10 cellular contexts compared by ENCODE assay signal in the genomic region with DNA sequence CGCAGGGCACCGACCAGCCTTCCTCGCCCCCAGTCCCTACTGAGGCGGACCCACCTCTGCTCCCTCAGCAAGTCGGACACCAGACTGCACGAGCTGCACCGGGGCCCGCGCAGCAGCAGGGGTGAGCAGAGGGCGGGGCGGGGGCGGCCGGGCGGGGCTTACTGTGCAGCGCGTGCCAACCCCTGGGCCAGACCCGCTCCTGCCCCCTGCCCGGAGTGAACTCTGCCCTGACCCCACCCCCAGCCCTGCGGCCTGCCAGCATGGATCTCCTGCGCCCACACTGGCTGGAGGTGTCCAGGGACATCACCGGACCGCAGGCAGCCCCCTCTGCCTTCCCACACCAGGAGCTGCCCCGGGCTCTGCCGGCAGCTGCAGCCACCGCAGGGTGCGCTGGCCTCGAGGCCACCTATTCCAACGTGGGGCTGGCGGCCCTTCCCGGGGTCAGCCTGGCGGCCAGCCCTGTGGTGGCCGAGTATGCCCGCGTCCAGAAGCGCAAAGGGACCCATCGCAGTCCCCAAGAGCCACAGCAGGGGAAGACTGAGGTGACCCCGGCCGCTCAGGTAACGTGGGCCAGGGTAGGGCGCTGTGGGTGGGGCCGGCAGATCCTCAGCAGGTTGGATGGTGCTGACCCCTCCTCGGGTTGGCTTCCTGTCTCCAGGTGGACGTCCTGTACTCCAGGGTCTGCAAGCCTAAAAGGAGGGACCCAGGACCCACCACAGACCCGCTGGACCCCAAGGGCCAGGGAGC. TPM values are rescaled to one million over a fixed set of nuclear protein-coding genes. Genes with fewer than 3 reads are reported as not detected.
DNase-seq lines count a peak whose midpoint lies in the region; ATAC-seq, FAIRE-seq and TF ChIP-seq lines count a peak whose summit lies in the region.
"Had no signal": no experiment of that assay in that cellular context is flagged by ENCODE, and none has a peak within 500 bp of the region (broad histone marks: within the 10 kb centered on the region; RNA-seq: fewer than 3 reads in every experiment).

No MANE protein-coding gene starts in this region.

- TF ChIP-seq EP300 in K562 (IDR thresholded peaks at IDR 0.05; ENCODE audit: low read length), result no peak

- H4K20me1 ChIP-seq in K562 (replicated peaks; ENCODE audit: control insufficient read depth, insufficient read depth, low read length), result no peaks in the 10 kb centered on the region; the same call in 1 of the 2 replicates

- H3K4me3 ChIP-seq in Caco-2 (ENCODE audit: low read depth, low read length), result peak overlapping the region; percentile 71
- no peak overlapping the region for H3K4me3 ChIP-seq in K562
- H3K4me3 ChIP-seq in naive thymus-derived CD4-positive, alpha-beta T cell (ENCODE audit: low read length), result peak overlapping the region; percentile 99

- H3K4me1 Mint-ChIP-seq in Caco-2 (ENCODE audit: low read depth, unreplicated experiment), result peaks cover 7% of the 10 kb centered on the region
- H3K4me1 Mint-ChIP-seq in IgD-negative memory B cell, result peaks cover 9% of the 10 kb centered on the region in 3 donors
- peaks cover 13 to 30% (median 25%) of the 10 kb centered on the region in 7 donors for H3K4me1 Mint-ChIP-seq in naive thymus-derived CD4-positive, alpha-beta T cell

- BruUV-seq in Caco-2 (replicated peaks; lab: Mats Ljungman, UMichigan) (no TSS peak), K562 (replicated peaks; lab: Mats Ljungman, UMichigan) (no TSS peak)

- peaks cover 68% of the 10 kb centered on the region for H3K36me3 Mint-ChIP-seq in Caco-2 (ENCODE audit: insufficient read depth, unreplicated experiment)
- H3K36me3 Mint-ChIP-seq in IgD-negative memory B cell, result no peaks in the 10 kb centered on the region
- peaks cover 0 to 19% (median 5%) of the 10 kb centered on the region in 5 donors for H3K36me3 Mint-ChIP-seq in naive thymus-derived CD4-positive, alpha-beta T cell

- no peak for TF ChIP-seq POLR2A in K562 (conservative IDR thresholded peaks at IDR 0.05)

- H3K9me3 Mint-ChIP-seq in Caco-2 (ENCODE audit: unreplicated experiment) (no peaks in the 10 kb centered on the region), IgD-negative memory B cell (no peaks in the 10 kb centered on the region)
- no peaks in the 10 kb centered on the region for H3K9me3 Mint-ChIP-seq in naive thymus-derived CD4-positive, alpha-beta T cell

- ATAC-seq in K562 (no peak), GM21737 (IDR thresholded peaks at IDR 0.05; ENCODE audit: unreplicated experiment) (no peak)
- no peak for ATAC-seq in naive thymus-derived CD4-positive, alpha-beta T cell

- WGBS in K562 (ENCODE audit: insufficient coverage, low coverage, missing lambda C conversion rate), result 90% methylated on average over 10 of the region's 44 CpGs

- H3K36me3 ChIP-seq in Caco-2 (ENCODE audit: control insufficient read depth, insufficient read depth, low read length) (peaks cover 22% of the 10 kb centered on the region), K562 (ENCODE audit: control insufficient read depth, insufficient read depth, low read length) (peaks cover 60% of the 10 kb centered on the region; the same call in 2 of the 3 replicates)
- peaks cover 0 to 48% (median 0%) of the 10 kb centered on the region in 3 experiments for H3K36me3 ChIP-seq in naive thymus-derived CD4-positive, alpha-beta T cell (ENCODE audit: control insufficient read depth in 2 of 3, insufficient read depth in 3 of 3, low read length in 3 of 3)

- CTCF ChIA-PET in Caco-2 (lab: Charles Lee), result interaction anchor here (0.6 to 1.3 kb wide), 4 partner anchors 30 to 200 kb away, joined by 3 to 9 read pairs (median 4); partner anchors contain the start of genes ARFRP1, TPD52L2 and ZGPAT
- CTCF ChIA-PET in K562 (lab: Yijun Ruan, JAX; ENCODE audit: low intra/inter-chr PET ratio), result no interaction called here
- CTCF ChIA-PET in naive thymus-derived CD4-positive, alpha-beta T cell (lab: Charles Lee), result interaction anchor here (0.6 to 1.7 kb wide), 2 partner anchors 31 to 163 kb away, joined by 6 to 7 read pairs; partner anchors contain the start of genes ARFRP1 and ZGPAT

- H3K4me3 Mint-ChIP-seq in Caco-2 (ENCODE audit: unreplicated experiment), result peak overlapping the region; percentile 66
- H3K4me3 Mint-ChIP-seq in IgD-negative memory B cell, result peak overlapping the region in 3 of 4 donors; percentile 62 to 92 (median 86)
- peak overlapping the region; percentile 27 to 92 (median 85) for H3K4me3 Mint-ChIP-seq in naive thymus-derived CD4-positive, alpha-beta T cell

- H3K9ac ChIP-seq in K562 (ENCODE audit: insufficient read depth in 1 of 2, low read depth in 2 of 2, low read length in 2 of 2), result peak overlapping the region in 1 of 2 experiments; percentile 73; a peak in 1 of 4 replicates

- H3K27ac Mint-ChIP-seq in Caco-2 (ENCODE audit: unreplicated experiment), result no peak overlapping the region
- H3K27ac Mint-ChIP-seq in IgD-negative memory B cell, result no peak overlapping the region
- peak overlapping the region in 1 of 9 donors; percentile 54 for H3K27ac Mint-ChIP-seq in naive thymus-derived CD4-positive, alpha-beta T cell

- no peaks in the 10 kb centered on the region for H3K27me3 ChIP-seq in Caco-2 (replicated peaks; ENCODE audit: control insufficient read depth, insufficient read depth, low read length)
- H3K27me3 ChIP-seq in K562 (ENCODE audit: control insufficient read depth in 2 of 2, insufficient read depth in 2 of 2, low read length in 2 of 2), result no peaks in the 10 kb centered on the region
- no peaks in the 10 kb centered on the region for H3K27me3 ChIP-seq in naive thymus-derived CD4-positive, alpha-beta T cell (ENCODE audit: control insufficient read depth in 2 of 2, insufficient read depth in 2 of 2, low read length in 2 of 2)
- H3K27me3 ChIP-seq: thyroid gland had no signal

- in situ Hi-C loops in K562 (cut with MboI), result no loop called here

- H3K27ac ChIP-seq in K562 (ENCODE audit: extremely low read depth, low read depth, low read length), result no peak overlapping the region
- peak overlapping the region; percentile 67 for H3K27ac ChIP-seq in naive thymus-derived CD4-positive, alpha-beta T cell (ENCODE audit: low read depth, low read length)

- no peaks in the 10 kb centered on the region for H3K9me1 ChIP-seq in K562 (ENCODE audit: control insufficient read depth, insufficient read depth, low read length)

- POLR2A ChIA-PET in Caco-2 (lab: Charles Lee) (interaction anchor here (1.6 kb wide), 1 partner anchor 127 kb away, joined by 12 read pairs; the partner anchor contains the start of gene TPD52L2), K562 (lab: Yijun Ruan, JAX) (interaction anchor here (0.6 to 1.0 kb wide), 3 partner anchors 12 to 30 kb away, joined by 3 to 4 read pairs (median 3); partner anchors contain the start of genes ARFRP1 and ZGPAT)
- POLR2A ChIA-PET in naive thymus-derived CD4-positive, alpha-beta T cell (lab: Charles Lee), result interaction anchor here (0.6 to 9.9 kb wide), 17 partner anchors 9 to 242 kb away, joined by 3 to 137 read pairs (median 6); partner anchors contain the start of genes ARFRP1, PRPF6, RTEL1 and TNFRSF6B

- no peak overlapping the region for H2AFZ ChIP-seq in K562 (ENCODE audit: low read depth, low read length)

- H3K4me1 ChIP-seq in Caco-2 (peaks cover 24% of the 10 kb centered on the region), K562 (replicated peaks in 1 of 2; ENCODE audit: control insufficient read depth in 2 of 2, insufficient read depth in 2 of 2, low read length in 2 of 2) (peaks cover 11 to 82% of the 10 kb centered on the region in 2 experiments)
- H3K4me1 ChIP-seq in naive thymus-derived CD4-positive, alpha-beta T cell (ENCODE audit: control insufficient read depth in 2 of 2, insufficient read depth in 2 of 2, low read length in 2 of 2), result peaks cover 21 to 29% of the 10 kb centered on the region in 2 donors

- DNase-seq in Caco-2, result peak; percentile 62 to 72
- peak in 3 of 4 experiments; percentile 17 to 29 (median 22) for DNase-seq in K562 (ENCODE audit: extremely low read depth in 1 of 4, low spot score in 3 of 4)
- DNase-seq in naive thymus-derived CD4-positive, alpha-beta T cell, result peak in 8 of 9 donors; percentile 27 to 64 (median 42)
- no peak for DNase-seq in AML-193 (lab: John Stamatoyannopoulos, UW)
- DNase-seq in AG20443 (ENCODE audit: low spot score), result no peak
- DNase-seq in NCI-H2081 treated with DMSO at 0.1 percent for 48 hours (lab: John Stamatoyannopoulos, UW), result no peak

- no peak for FAIRE-seq in K562 (lab: Jason Lieb, UNC)

- intact Hi-C loops in Caco-2 (cut with micrococcal nuclease; ENCODE audit: unreplicated experiment) (no loop called here), K562 (cut with micrococcal nuclease) (no loop called here)
- intact Hi-C loops in naive thymus-derived CD4-positive, alpha-beta T cell (cut with micrococcal nuclease), result loop anchor here (1.0 to 10.0 kb wide), 9 partner anchors 85 to 943 kb away; partner anchors contain the start of genes ABHD16B (in 1 of the 2), GMEB2 (in 1 of the 2), MRGBP (in 1 of the 2) and PTK6 (in 1 of the 2)

- no peaks in the 10 kb centered on the region for H3K27me3 Mint-ChIP-seq in Caco-2 (ENCODE audit: insufficient read depth, unreplicated experiment)
- H3K27me3 Mint-ChIP-seq in IgD-negative memory B cell, result no peaks in the 10 kb centered on the region
- no peaks in the 10 kb centered on the region for H3K27me3 Mint-ChIP-seq in naive thymus-derived CD4-positive, alpha-beta T cell

- TF ChIP-seq CTCF in Caco-2 (IDR thresholded peaks at IDR 0.05; ENCODE audit: insufficient read depth in 1 of 2, low read depth in 1 of 2, low read length in 1 of 2, severe bottlenecking in 1 of 2, unreplicated experiment in 1 of 2) (peak in 1 of 2 experiments; percentile 8), K562 (IDR thresholded peaks at IDR 0.05 in 2 of 3, conservative IDR thresholded peaks at IDR 0.05 in 1 of 3; ENCODE audit: insufficient read depth in 2 of 3, low read depth in 1 of 3, low read length in 3 of 3) (no peak)

- H3K79me2 ChIP-seq in K562 (ENCODE audit: control insufficient read depth, insufficient read depth, low read length), result peaks cover 16% of the 10 kb centered on the region

- no peak overlapping the region for H3K4me2 ChIP-seq in K562 (ENCODE audit: insufficient read depth, low read length)

- no peak for TF ChIP-seq RAD21 in K562 (CRISPR knock-in tag; conservative IDR thresholded peaks at IDR 0.05 in 1 of 2, IDR thresholded peaks at IDR 0.05 in 1 of 2)

- no peaks in the 10 kb centered on the region for H3K9me3 ChIP-seq in Caco-2
- no peaks in the 10 kb centered on the region for H3K9me3 ChIP-seq in K562 (replicated peaks; ENCODE audit: control insufficient read depth, insufficient read depth, low read depth, low read length)
- H3K9me3 ChIP-seq in naive thymus-derived CD4-positive, alpha-beta T cell (ENCODE audit: control insufficient read depth in 2 of 3, low read length in 3 of 3), result no peaks in the 10 kb centered on the region
- H3K9me3 ChIP-seq: left lung, thyroid gland had no signal

RNA-seq across cellular contexts. Expression of gene SLC2A4RG, which starts 1.5 kb away (rescaled TPM):
- total RNA-seq in Caco-2 (2022), result 211 and 234 TPM in 2 replicates
- 2.0 TPM for polyA plus RNA-seq in IgD-negative memory B cell
- total RNA-seq in K562 (2011; cell fraction: chromatin; rRNA removed; ENCODE audit: low replicate concordance), result 22.0 and 60.9 TPM in 2 replicates
- total RNA-seq in K562 (2011; cell fraction: nucleolus; rRNA removed), result 104 and 105 TPM in 2 replicates
- 35.7 and 41.6 TPM in 2 replicates for total RNA-seq in K562 (2011; cell fraction: nucleoplasm; rRNA removed)
- 62.7 and 92.2 TPM in 2 replicates for total RNA-seq in K562 (2014; rRNA removed)
- 8.2 and 8.3 TPM in 2 replicates for total RNA-seq in K562 (2014; rRNA removed; fragmentation: Illumina TruSeq; extraction: Trizol)
- 26.5 and 28.3 TPM in 2 replicates for total RNA-seq in K562 (2015; rRNA removed; fragmentation: Illumina TruSeq; extraction: Trizol)
- total RNA-seq in K562 (2021), result 97.3 and 104 TPM in 2 replicates
- polyA plus RNA-seq in K562 (2011; rRNA removed), result 29.5 and 48.0 TPM in 2 replicates
- polyA plus RNA-seq in K562 (2011; cell fraction: cytosol; rRNA removed), result 27.4 and 73.4 TPM in 2 replicates
- 238 and 316 TPM in 2 replicates for polyA plus RNA-seq in K562 (2011; cell fraction: nucleus; rRNA removed)
- 65.5 and 70.1 TPM in 2 replicates for polyA plus RNA-seq in K562 (2012)
- polyA plus RNA-seq in K562 (2014; fragmentation: Illumina TruSeq; extraction: Trizol), result 10.3 and 24.9 TPM in 2 replicates
- polyA plus RNA-seq in K562 (2014; fragmentation: Nextera tagmentation; extraction: Ambion mirVana), result 1 to 10 TPM in 1 of 2 experiments, under 1 TPM in 1; 0.34 to 1.1 TPM
- polyA plus RNA-seq in K562 (2014; rRNA removed), result 62.6 and 84.4 TPM in 2 replicates
- polyA minus RNA-seq in K562 (2011; rRNA and poly(A)+ RNA removed), result 1.6 and 4.4 TPM in 2 replicates
- polyA minus RNA-seq in K562 (2011; cell fraction: cytosol; rRNA and poly(A)+ RNA removed), result 14.8 and 20.6 TPM in 2 replicates
- polyA minus RNA-seq in K562 (2011; cell fraction: nucleus; rRNA and poly(A)+ RNA removed), result 47.3 and 53.0 TPM in 2 replicates
- 100 to 1,000 TPM in 3 of 5 experiments, 10 to 100 TPM in 2; 88.7 to 136 (median 111) TPM for total RNA-seq in naive thymus-derived CD4-positive, alpha-beta T cell
- polyA plus RNA-seq in naive thymus-derived CD4-positive, alpha-beta T cell, result 1 to 10 TPM; 3.0 to 4.6 TPM

RNA-seq across cellular contexts. Expression of gene LIME1, which starts 1.6 kb away (rescaled TPM):
- total RNA-seq in Caco-2 (2022) (18.8 and 23.5 TPM in 2 replicates), K562 (2014; rRNA removed) (9.5 and 12.7 TPM in 2 replicates), K562 (2014; rRNA removed; fragmentation: Illumina TruSeq; extraction: Trizol) (0.11 and 0.32 TPM in 2 replicates), K562 (2015; rRNA removed; fragmentation: Illumina TruSeq; extraction: Trizol) (2.7 and 2.8 TPM in 2 replicates), K562 (2021) (9.3 and 10.2 TPM in 2 replicates)
- polyA plus RNA-seq in IgD-negative memory B cell (81.2 TPM), K562 (2011; rRNA removed) (1.5 and 3.9 TPM in 2 replicates), K562 (2014; fragmentation: Illumina TruSeq; extraction: Trizol) (0.83 and 2.3 TPM in 2 replicates), K562 (2014; fragmentation: Nextera tagmentation; extraction: Ambion mirVana) (not detected), K562 (2014; rRNA removed) (17.1 and 20.2 TPM in 2 replicates)
- 6.7 and 27.9 TPM in 2 replicates for total RNA-seq in K562 (2011; cell fraction: chromatin; rRNA removed; ENCODE audit: low replicate concordance)
- 29.6 and 36.2 TPM in 2 replicates for total RNA-seq in K562 (2011; cell fraction: nucleolus; rRNA removed)
- total RNA-seq in K562 (2011; cell fraction: nucleoplasm; rRNA removed), result 12.0 and 12.1 TPM in 2 replicates
- polyA plus RNA-seq in K562 (2011; cell fraction: cytosol; rRNA removed), result 4.5 and 15.8 TPM in 2 replicates
- 37.1 and 90.0 TPM in 2 replicates for polyA plus RNA-seq in K562 (2011; cell fraction: nucleus; rRNA removed)
- polyA plus RNA-seq in K562 (2012), result 5.5 and 10.7 TPM in 2 replicates
- 0.06 and 0.25 TPM in 2 replicates for polyA minus RNA-seq in K562 (2011; rRNA and poly(A)+ RNA removed)
- 1.2 and 1.5 TPM in 2 replicates for polyA minus RNA-seq in K562 (2011; cell fraction: cytosol; rRNA and poly(A)+ RNA removed)
- polyA minus RNA-seq in K562 (2011; cell fraction: nucleus; rRNA and poly(A)+ RNA removed), result 4.7 and 7.7 TPM in 2 replicates
- total RNA-seq in naive thymus-derived CD4-positive, alpha-beta T cell, result 100 to 1,000 TPM in 3 of 5 experiments, 10 to 100 TPM in 2; 96.8 to 118 (median 103) TPM
- polyA plus RNA-seq in naive thymus-derived CD4-positive, alpha-beta T cell, result 100 to 1,000 TPM; 205 to 366 TPM

RNA-seq across cellular contexts. Expression of gene ZGPAT, which starts 30.3 kb away (rescaled TPM):
- total RNA-seq in Caco-2 (2022), result 69.3 and 74.7 TPM in 2 replicates
- polyA plus RNA-seq in IgD-negative memory B cell, result 59.4 TPM
- 20.3 and 73.7 TPM in 2 replicates for total RNA-seq in K562 (2011; cell fraction: chromatin; rRNA removed; ENCODE audit: low replicate concordance)
- total RNA-seq in K562 (2011; cell fraction: nucleolus; rRNA removed), result 43.4 and 48.4 TPM in 2 replicates
- total RNA-seq in K562 (2011; cell fraction: nucleoplasm; rRNA removed), result 35.6 and 47.3 TPM in 2 replicates
- total RNA-seq in K562 (2014; rRNA removed), result 19.4 and 26.6 TPM in 2 replicates
- total RNA-seq in K562 (2014; rRNA removed; fragmentation: Illumina TruSeq; extraction: Trizol), result 2.2 and 2.4 TPM in 2 replicates
- 7.9 and 8.4 TPM in 2 replicates for total RNA-seq in K562 (2015; rRNA removed; fragmentation: Illumina TruSeq; extraction: Trizol)
- total RNA-seq in K562 (2021), result 22.5 and 25.4 TPM in 2 replicates
- 7.4 and 10.7 TPM in 2 replicates for polyA plus RNA-seq in K562 (2011; rRNA removed)
- 6.2 and 15.4 TPM in 2 replicates for polyA plus RNA-seq in K562 (2011; cell fraction: cytosol; rRNA removed)
- 40.8 and 67.3 TPM in 2 replicates for polyA plus RNA-seq in K562 (2011; cell fraction: nucleus; rRNA removed)
- 14.8 and 18.0 TPM in 2 replicates for polyA plus RNA-seq in K562 (2012)
- 5.6 and 10.9 TPM in 2 replicates for polyA plus RNA-seq in K562 (2014; fragmentation: Illumina TruSeq; extraction: Trizol)
- under 1 TPM; 0.14 to 0.21 TPM for polyA plus RNA-seq in K562 (2014; fragmentation: Nextera tagmentation; extraction: Ambion mirVana)
- 24.1 and 27.7 TPM in 2 replicates for polyA plus RNA-seq in K562 (2014; rRNA removed)
- 2.7 and 4.6 TPM in 2 replicates for polyA minus RNA-seq in K562 (2011; rRNA and poly(A)+ RNA removed)
- 11.6 and 12.8 TPM in 2 replicates for polyA minus RNA-seq in K562 (2011; cell fraction: cytosol; rRNA and poly(A)+ RNA removed)
- 9.8 and 11.2 TPM in 2 replicates for polyA minus RNA-seq in K562 (2011; cell fraction: nucleus; rRNA and poly(A)+ RNA removed)
- 10 to 100 TPM; 42.9 to 49.9 (median 45.4) TPM for total RNA-seq in naive thymus-derived CD4-positive, alpha-beta T cell
- polyA plus RNA-seq in naive thymus-derived CD4-positive, alpha-beta T cell, result 10 to 100 TPM; 47.5 to 82.1 TPM

RNA-seq across cellular contexts. Expression of gene ARFRP1, which starts 30.3 kb away (rescaled TPM):
- 119 and 126 TPM in 2 replicates for total RNA-seq in Caco-2 (2022)
- 64.3 TPM for polyA plus RNA-seq in IgD-negative memory B cell
- total RNA-seq in K562 (2011; cell fraction: chromatin; rRNA removed; ENCODE audit: low replicate concordance), result 98.6 and 222 TPM in 2 replicates
- total RNA-seq in K562 (2011; cell fraction: nucleolus; rRNA removed), result 116 and 124 TPM in 2 replicates
- total RNA-seq in K562 (2011; cell fraction: nucleoplasm; rRNA removed), result 75.6 and 81.5 TPM in 2 replicates
- 64.3 and 74.1 TPM in 2 replicates for total RNA-seq in K562 (2014; rRNA removed)
- total RNA-seq in K562 (2014; rRNA removed; fragmentation: Illumina TruSeq; extraction: Trizol), result 16.1 and 19.1 TPM in 2 replicates
- 37.3 and 37.7 TPM in 2 replicates for total RNA-seq in K562 (2015; rRNA removed; fragmentation: Illumina TruSeq; extraction: Trizol)
- total RNA-seq in K562 (2021), result 64.0 and 78.9 TPM in 2 replicates
- polyA plus RNA-seq in K562 (2011; rRNA removed), result 37.5 and 39.5 TPM in 2 replicates
- 52.0 and 57.8 TPM in 2 replicates for polyA plus RNA-seq in K562 (2011; cell fraction: cytosol; rRNA removed)
- 132 and 147 TPM in 2 replicates for polyA plus RNA-seq in K562 (2011; cell fraction: nucleus; rRNA removed)
- polyA plus RNA-seq in K562 (2012), result 44.1 and 48.2 TPM in 2 replicates
- 20.0 and 36.3 TPM in 2 replicates for polyA plus RNA-seq in K562 (2014; fragmentation: Illumina TruSeq; extraction: Trizol)
- polyA plus RNA-seq in K562 (2014; fragmentation: Nextera tagmentation; extraction: Ambion mirVana), result 1 to 10 TPM; 2.2 to 6.0 TPM
- polyA plus RNA-seq in K562 (2014; rRNA removed), result 66.9 and 70.5 TPM in 2 replicates
- polyA minus RNA-seq in K562 (2011; rRNA and poly(A)+ RNA removed), result 18.4 and 33.9 TPM in 2 replicates
- 14.4 and 22.2 TPM in 2 replicates for polyA minus RNA-seq in K562 (2011; cell fraction: cytosol; rRNA and poly(A)+ RNA removed)
- 46.2 and 62.4 TPM in 2 replicates for polyA minus RNA-seq in K562 (2011; cell fraction: nucleus; rRNA and poly(A)+ RNA removed)
- total RNA-seq in naive thymus-derived CD4-positive, alpha-beta T cell, result 10 to 100 TPM; 55.4 to 92.1 (median 66.2) TPM
- polyA plus RNA-seq in naive thymus-derived CD4-positive, alpha-beta T cell, result 100 to 1,000 TPM in 1 of 2 donors, 10 to 100 TPM in 1; 89.1 to 108 TPM

RNA-seq across cellular contexts. Expression of gene TNFRSF6B, which starts 41.7 kb away (rescaled TPM):
- total RNA-seq in Caco-2 (2022) (not detected in 2 replicates), K562 (2014; rRNA removed) (0.32 and 3.8 TPM in 2 replicates), K562 (2014; rRNA removed; fragmentation: Illumina TruSeq; extraction: Trizol) (not detected in 2 replicates), K562 (2015; rRNA removed; fragmentation: Illumina TruSeq; extraction: Trizol) (0.19 TPM in 1 of 2 replicates, not detected in the other), K562 (2021) (not detected in 2 replicates)
- polyA plus RNA-seq in IgD-negative memory B cell (not detected), K562 (2011; rRNA removed) (0.10 and 0.37 TPM in 2 replicates), K562 (2014; fragmentation: Illumina TruSeq; extraction: Trizol) (not detected in 2 replicates), K562 (2014; fragmentation: Nextera tagmentation; extraction: Ambion mirVana) (not detected), K562 (2014; rRNA removed) (3.2 and 3.5 TPM in 2 replicates)
- total RNA-seq in K562 (2011; cell fraction: chromatin; rRNA removed; ENCODE audit: low replicate concordance), result not detected in 2 replicates
- 4.9 and 6.3 TPM in 2 replicates for total RNA-seq in K562 (2011; cell fraction: nucleolus; rRNA removed)
- not detected in 2 replicates for total RNA-seq in K562 (2011; cell fraction: nucleoplasm; rRNA removed)
- 1.1 and 5.8 TPM in 2 replicates for polyA plus RNA-seq in K562 (2011; cell fraction: cytosol; rRNA removed)
- polyA plus RNA-seq in K562 (2011; cell fraction: nucleus; rRNA removed), result 1.4 and 13.8 TPM in 2 replicates
- polyA plus RNA-seq in K562 (2012), result 0.87 and 1.3 TPM in 2 replicates
- polyA minus RNA-seq in K562 (2011; rRNA and poly(A)+ RNA removed), result not detected in 2 replicates
- polyA minus RNA-seq in K562 (2011; cell fraction: cytosol; rRNA and poly(A)+ RNA removed), result not detected in 2 replicates
- polyA minus RNA-seq in K562 (2011; cell fraction: nucleus; rRNA and poly(A)+ RNA removed), result 1.2 TPM in 1 of 2 replicates, not detected in the other
- under 1 TPM in 1 of 5 experiments, not detected in 4; 0.74 TPM for total RNA-seq in naive thymus-derived CD4-positive, alpha-beta T cell
- under 1 TPM in 1 of 2 donors, not detected in 1; 0.22 TPM for polyA plus RNA-seq in naive thymus-derived CD4-positive, alpha-beta T cell

Comparison
In these comparisons a context has a peak if more than half of its experiments do, and no peak if none do; other contexts are left out.
1. DNase-seq: peak in Caco-2 (2 of 2), K562 (3 of 4) and naive thymus-derived CD4-positive, alpha-beta T cell (8 of 9); none in AML-193 (0 of 2), AG20443 (single experiment) and NCI-H2081 treated with DMSO at 0.1 percent for 48 hours (single experiment).
2. intact Hi-C loops: an anchor here in naive thymus-derived CD4-positive, alpha-beta T cell (1.0 to 10.0 kb wide); none called in Caco-2 and K562.
3. Peak in every context shown above with its lines, with median percentiles within 50 percentile points of each other: H3K4me3 Mint-ChIP-seq.